Comparison of ENCODE assay signal across 14 cellular contexts in genomic region chr11:134638796-134639540, GRCh38.
"Had no signal": no experiment of that assay in that cellular context is flagged by ENCODE, and none has a peak within 500 bp of the region (broad histone marks: within the 10 kb centered on the region; RNA-seq: fewer than 3 reads in every experiment).

No MANE protein-coding gene starts in this region.

- H3K4me1 ChIP-seq: heart left ventricle, left lung, right atrium auricular region, thyroid gland, vagina had no signal

- H3K27me3 ChIP-seq: right atrium auricular region, thyroid gland, vagina had no signal

- ATAC-seq: heart left ventricle had no signal

- H3K4me3 ChIP-seq: heart left ventricle, left lung, right atrium auricular region, smooth muscle cell, thyroid gland, vagina had no signal

- H3K36me3 Mint-ChIP-seq: naive B cell had no signal

- H3K9me3 ChIP-seq: heart left ventricle, left lung, right atrium auricular region, thyroid gland, vagina had no signal

- H3K36me3 ChIP-seq: heart left ventricle, left lung, right atrium auricular region, thyroid gland, vagina had no signal

- H3K27ac ChIP-seq: heart left ventricle, left lung, right atrium auricular region, thyroid gland, vagina had no signal

- DNase-seq: activated CD4-positive, CD25-positive, alpha-beta regulatory T cell; activated gamma-delta T cell treated with Interleukin-2 at 50 U/mL for 16 hours; activated T-cell treated with anti-CD3 and anti-CD28 coated beads, Interleukin-2, amount 50 U/mL, for 48 hours; effector CD4-positive, alpha-beta T cell; foreskin melanocyte; heart left ventricle; left lung; mesendoderm; naive B cell; T-helper 2 cell had no signal

- H3K9me3 Mint-ChIP-seq: naive B cell had no signal
